Comparison of ENCODE assay signal across 31 cellular contexts in the genomic region with DNA sequence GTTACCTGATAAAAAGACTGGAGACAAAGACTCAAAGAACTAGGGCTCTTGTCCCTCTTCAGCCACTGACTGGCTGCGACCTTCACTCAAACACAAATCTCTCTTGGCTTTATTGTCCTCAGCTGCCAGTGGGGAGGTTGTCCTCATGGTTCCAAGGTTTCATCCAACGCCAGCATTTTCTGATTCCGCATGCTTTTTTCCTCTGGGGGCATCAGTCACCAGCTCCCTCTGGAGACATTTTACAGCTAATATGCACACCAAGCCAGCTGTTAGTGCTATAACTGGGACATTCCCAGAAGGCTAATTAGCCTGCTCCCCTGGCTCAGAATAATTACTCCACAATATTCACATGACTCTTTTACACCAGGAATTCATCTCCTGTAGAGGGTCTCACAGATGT.
"Had no signal": no experiment of that assay in that cellular context is flagged by ENCODE, and none has a peak within 500 bp of the region (broad histone marks: within the 10 kb centered on the region; RNA-seq: fewer than 3 reads in every experiment).

No MANE protein-coding gene starts in this region.

- DNase-seq: activated CD4-positive, alpha-beta T cell treated with anti-CD3 and anti-CD28 coated beads for 1 hour; activated CD4-positive, alpha-beta T cell treated with anti-CD3 and anti-CD28 coated beads for 48 hours; activated CD4-positive, CD25-positive, alpha-beta regulatory T cell; activated CD8-positive, alpha-beta T cell treated with anti-CD3 and anti-CD28 coated beads for 36 hours; activated gamma-delta T cell; activated naive CD4-positive, alpha-beta T cell treated with Interleukin-2 at 50 U/mL for 16 hours; activated naive CD8-positive, alpha-beta T cell treated with anti-CD3 and anti-CD28 coated beads, Interleukin-2, amount 10 ng/mL, durations not matched to agents 7 days and 5 days; activated T-cell treated with anti-CD3 and anti-CD28 coated beads, Interleukin-2, amount 50 U/mL, for 1 hour; activated T-cell treated with anti-CD3 and anti-CD28 coated beads, Interleukin-2, amount 50 U/mL, for 72 hours; amygdala; MM.1S; MV-4-11; NCI-H1092; NCI-H1417; NCI-H146; NCI-H1930; NCI-H2081 treated with DMSO at 0.1 percent for 48 hours; NCI-H2227 treated with DMSO at 0.1 percent for 48 hours; NCI-H446; NCI-H510A treated with DMSO at 0.1 percent for 48 hours; NCI-H526 treated with DMSO at 0.1 percent for 48 hours; SHP77; SJCRH30; T1000; WERI-Rb-1 had no signal

- H3K9me3 Mint-ChIP-seq: activated naive CD4-positive, alpha-beta T cell treated with anti-CD3 and anti-CD28 coated beads, Interleukin-2, amount 50 U/mL, for 24 hours; activated T-helper 17 cell treated with anti-CD3 and anti-CD28 coated beads, Interleukin-2, amount 50 U/mL, for 72 hours; central memory CD8-positive, alpha-beta T cell had no signal

- H3K36me3 ChIP-seq: ascending aorta, cardiac muscle cell, SJCRH30, WERI-Rb-1 had no signal

- H3K27me3 ChIP-seq: ascending aorta, cardiac muscle cell, SJCRH30 had no signal

- H3K27me3 Mint-ChIP-seq: activated CD8-positive, alpha-beta T cell treated with anti-CD3 and anti-CD28 coated beads for 36 hours; activated naive CD4-positive, alpha-beta T cell treated with anti-CD3 and anti-CD28 coated beads, Interleukin-2, amount 50 U/mL, for 24 hours; activated naive CD8-positive, alpha-beta T cell treated with anti-CD3 and anti-CD28 coated beads, Interleukin-2, amount 10 ng/mL, durations not matched to agents 7 days and 5 days; activated T-helper 17 cell treated with anti-CD3 and anti-CD28 coated beads, Interleukin-2, amount 50 U/mL, for 72 hours had no signal

- H3K27ac Mint-ChIP-seq: activated CD8-positive, alpha-beta T cell treated with anti-CD3 and anti-CD28 coated beads for 36 hours; activated naive CD4-positive, alpha-beta T cell treated with anti-CD3 and anti-CD28 coated beads, Interleukin-2, amount 50 U/mL, for 24 hours; activated naive CD8-positive, alpha-beta T cell treated with anti-CD3 and anti-CD28 coated beads, Interleukin-2, amount 10 ng/mL, durations not matched to agents 7 days and 5 days; activated T-cell treated with anti-CD3 and anti-CD28 coated beads, Interleukin-2, amount 50 U/mL, for 72 hours; activated T-helper 17 cell treated with anti-CD3 and anti-CD28 coated beads, Interleukin-2, amount 50 U/mL, for 72 hours had no signal

- H3K4me3 Mint-ChIP-seq: activated CD8-positive, alpha-beta T cell treated with anti-CD3 and anti-CD28 coated beads for 36 hours; activated naive CD4-positive, alpha-beta T cell treated with anti-CD3 and anti-CD28 coated beads, Interleukin-2, amount 50 U/mL, for 24 hours; activated naive CD8-positive, alpha-beta T cell treated with anti-CD3 and anti-CD28 coated beads, Interleukin-2, amount 10 ng/mL, durations not matched to agents 7 days and 5 days; activated T-cell treated with anti-CD3 and anti-CD28 coated beads, Interleukin-2, amount 50 U/mL, for 72 hours; activated T-helper 17 cell treated with anti-CD3 and anti-CD28 coated beads, Interleukin-2, amount 50 U/mL, for 72 hours; central memory CD8-positive, alpha-beta T cell had no signal

- H3K4me3 ChIP-seq: ascending aorta, cardiac muscle cell, SJCRH30, SK-N-MC had no signal

- H3K9me3 ChIP-seq: ascending aorta, SJCRH30 had no signal

- H3K4me1 ChIP-seq: SJCRH30 had no signal

- H3K36me3 Mint-ChIP-seq: activated naive CD8-positive, alpha-beta T cell treated with anti-CD3 and anti-CD28 coated beads, Interleukin-2, amount 10 ng/mL, durations not matched to agents 7 days and 5 days had no signal

- H3K4me1 Mint-ChIP-seq: activated T-helper 17 cell treated with anti-CD3 and anti-CD28 coated beads, Interleukin-2, amount 50 U/mL, for 72 hours; central memory CD8-positive, alpha-beta T cell had no signal

- H3K27ac ChIP-seq: ascending aorta, cardiac muscle cell, SJCRH30, SK-N-MC, WERI-Rb-1 had no signal
